ENCODE assay signal across 22 cellular contexts in the genomic region with DNA sequence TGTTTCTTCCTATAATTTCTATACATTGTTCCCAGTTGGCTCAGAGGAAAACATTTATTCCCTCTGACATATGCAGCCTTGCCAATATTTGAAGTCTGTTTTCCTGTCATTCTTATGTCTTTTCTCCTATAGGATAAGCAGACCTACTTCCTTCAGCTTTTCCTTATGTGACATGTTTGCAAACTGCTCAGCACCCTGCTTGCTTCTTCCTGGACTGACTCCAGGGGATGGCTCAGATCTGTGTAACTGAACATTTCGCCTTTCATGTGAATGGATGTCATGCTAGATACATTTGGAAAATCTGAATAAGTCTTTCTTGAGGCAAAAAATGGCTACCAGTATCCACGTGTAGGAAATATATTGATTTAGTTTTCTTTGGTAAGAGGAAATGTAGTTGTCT.
"Had no signal": no experiment of that assay in that cellular context is flagged by ENCODE, and none has a peak within 500 bp of the region (broad histone marks: within the 10 kb centered on the region; RNA-seq: fewer than 3 reads in every experiment).

No MANE protein-coding gene starts in this region.

- H3K4me3 Mint-ChIP-seq: activated CD4-positive, alpha-beta T cell treated with anti-CD3 and anti-CD28 coated beads, Interleukin-2, amount 10 ng/mL, durations not matched to agents 24 days and 14 days; activated CD8-positive, alpha-beta T cell treated with anti-CD3 and anti-CD28 coated beads for 36 hours; activated naive CD4-positive, alpha-beta T cell treated with anti-CD3 and anti-CD28 coated beads for 36 hours; activated naive CD8-positive, alpha-beta T cell treated with anti-CD3 and anti-CD28 coated beads, Interleukin-2, amount 50 U/mL, for 24 hours; nephron progenitor cell had no signal

- H3K27me3 ChIP-seq: brain microvascular endothelial cell, right atrium auricular region, tibial nerve, uterus had no signal

- H3K9me3 ChIP-seq: left ventricle myocardium inferior, right atrium auricular region, tibial nerve, uterus had no signal

- H3K27me3 Mint-ChIP-seq: activated CD4-positive, alpha-beta T cell treated with anti-CD3 and anti-CD28 coated beads, Interleukin-2, amount 10 ng/mL, durations not matched to agents 24 days and 14 days; activated CD8-positive, alpha-beta T cell treated with anti-CD3 and anti-CD28 coated beads for 36 hours; activated naive CD8-positive, alpha-beta T cell treated with anti-CD3 and anti-CD28 coated beads, Interleukin-2, amount 50 U/mL, for 24 hours; progenitor cell of endocrine pancreas had no signal

- H3K4me3 ChIP-seq: left ventricle myocardium inferior, right atrium auricular region, tibial nerve, uterus had no signal

- H3K27ac Mint-ChIP-seq: activated CD4-positive, alpha-beta T cell treated with anti-CD3 and anti-CD28 coated beads, Interleukin-2, amount 10 ng/mL, durations not matched to agents 24 days and 14 days; activated CD8-positive, alpha-beta T cell treated with anti-CD3 and anti-CD28 coated beads for 36 hours; activated naive CD4-positive, alpha-beta T cell treated with anti-CD3 and anti-CD28 coated beads for 36 hours; activated naive CD8-positive, alpha-beta T cell treated with anti-CD3 and anti-CD28 coated beads, Interleukin-2, amount 50 U/mL, for 24 hours; activated T-helper 2 cell treated with anti-CD3 and anti-CD28 coated beads, Interferon-gamma antibody, Interleukin-2, Interleukin-4, amounts not matched to agents 10 μg/mL and 5 μg/mL and 100 μg/mL, durations not matched to agents 14 hours and 24 hours and 36 hours; nephron progenitor cell; progenitor cell of endocrine pancreas had no signal

- H3K36me3 ChIP-seq: brain microvascular endothelial cell, left ventricle myocardium inferior, right atrium auricular region, tibial nerve, uterus had no signal

- DNase-seq: activated CD4-positive, alpha-beta T cell treated with anti-CD3 and anti-CD28 coated beads, Interleukin-2, amount 10 ng/mL, durations not matched to agents 24 days and 14 days; activated CD8-positive, alpha-beta T cell treated with anti-CD3 and anti-CD28 coated beads for 36 hours; activated naive CD4-positive, alpha-beta T cell treated with anti-CD3 and anti-CD28 coated beads for 36 hours; activated naive CD8-positive, alpha-beta T cell treated with anti-CD3 and anti-CD28 coated beads, Interleukin-2, amount 50 U/mL, for 24 hours; activated T-cell treated with anti-CD3 and anti-CD28 coated beads, Interleukin-2, amount 50 U/mL, for 1 hour; anterior cingulate cortex; brain microvascular endothelial cell; cortex of kidney; left ventricle myocardium inferior; mammary epithelial cell; nephron progenitor cell; stimulated activated CD4-positive, alpha-beta T cell treated with anti-CD3 and anti-CD28 coated beads, Interleukin-2, amount 100 ng/mL, for 24 hours; stimulated activated naive CD4-positive, alpha-beta T cell treated with Interleukin-2 at 50 U/mL for 16 hours; substantia nigra; T-helper 1 cell; T-helper 9 cell; uterus had no signal

- H3K4me1 Mint-ChIP-seq: nephron progenitor cell had no signal

- H3K9me3 Mint-ChIP-seq: activated CD4-positive, alpha-beta T cell treated with anti-CD3 and anti-CD28 coated beads, Interleukin-2, amount 10 ng/mL, durations not matched to agents 24 days and 14 days; activated CD8-positive, alpha-beta T cell treated with anti-CD3 and anti-CD28 coated beads for 36 hours; activated naive CD4-positive, alpha-beta T cell treated with anti-CD3 and anti-CD28 coated beads for 36 hours; activated naive CD8-positive, alpha-beta T cell treated with anti-CD3 and anti-CD28 coated beads, Interleukin-2, amount 50 U/mL, for 24 hours; activated T-helper 2 cell treated with anti-CD3 and anti-CD28 coated beads, Interferon-gamma antibody, Interleukin-2, Interleukin-4, amounts not matched to agents 10 μg/mL and 5 μg/mL and 100 μg/mL, durations not matched to agents 14 hours and 24 hours and 36 hours; nephron progenitor cell had no signal

- H3K27ac ChIP-seq: brain microvascular endothelial cell, left ventricle myocardium inferior, right atrium auricular region, tibial nerve, uterus had no signal

- ATAC-seq: activated CD8-positive, alpha-beta T cell treated with anti-CD3 and anti-CD28 coated beads for 36 hours; activated naive CD8-positive, alpha-beta T cell treated with anti-CD3 and anti-CD28 coated beads, Interleukin-2, amount 50 U/mL, for 24 hours; esophagus mucosa had no signal
